In the genomic region with DNA sequence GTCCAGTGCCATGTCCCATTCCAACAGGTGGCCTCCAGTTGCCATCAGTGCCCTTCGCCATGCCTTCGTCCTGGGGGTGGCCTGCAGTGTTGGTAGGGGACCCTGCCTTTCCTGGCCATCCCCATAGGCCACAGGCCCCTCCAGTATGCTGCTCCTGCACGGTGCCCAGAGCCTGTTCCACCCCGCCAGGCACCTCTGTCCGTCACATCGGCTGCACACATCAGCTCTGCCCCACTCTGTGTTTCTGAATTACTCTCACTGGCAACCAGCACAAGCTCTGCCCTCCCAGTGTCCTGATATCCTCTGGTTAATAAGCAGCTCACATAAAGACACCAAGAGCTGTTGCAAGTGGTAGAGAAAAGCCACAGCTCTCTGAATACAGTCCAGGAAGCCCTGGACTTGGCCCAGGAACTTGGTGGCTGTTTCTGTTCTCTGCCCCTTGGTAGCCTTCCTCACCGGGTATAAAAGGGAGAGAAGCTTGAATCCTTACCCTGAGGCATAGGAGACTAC, we compare ENCODE assay signal across 11 cellular contexts. TPM values are rescaled to one million over a fixed set of nuclear protein-coding genes. Genes with fewer than 3 reads are reported as not detected.
DNase-seq lines count a peak whose midpoint lies in the region; ATAC-seq and TF ChIP-seq lines count a peak whose summit lies in the region.
"Had no signal": no experiment of that assay in that cellular context is flagged by ENCODE, and none has a peak within 500 bp of the region (broad histone marks: within the 10 kb centered on the region; RNA-seq: fewer than 3 reads in every experiment).

No MANE protein-coding gene starts in this region.

- no peak overlapping the region for H3K4me3 ChIP-seq in esophagus (ENCODE audit: low read depth in 1 of 2, low read length in 2 of 2)

- no peaks in the 10 kb centered on the region for H3K36me3 ChIP-seq in esophagus (ENCODE audit: control insufficient read depth in 2 of 2, insufficient read depth in 2 of 2, low read length in 1 of 2)

- ATAC-seq in GM21529 (IDR thresholded peaks at IDR 0.05; ENCODE audit: unreplicated experiment) (no peak), GM18868 (IDR thresholded peaks at IDR 0.05; ENCODE audit: unreplicated experiment) (no peak)
- no peak for ATAC-seq in stimulated activated naive CD8-positive, alpha-beta T cell treated with anti-CD3 and anti-CD28 coated beads, Interleukin-15, amount 100 ng/mL, for 72 hours

- DNase-seq in HuH-7.5 (ENCODE audit: low spot score) (peak; percentile 47), mucosa of gallbladder (ENCODE audit: low spot score) (peak; percentile 69), occipital lobe (lab: John Stamatoyannopoulos, UW) (no peak)
- DNase-seq in stimulated activated naive CD8-positive, alpha-beta T cell treated with anti-CD3 and anti-CD28 coated beads, Interleukin-15, amount 100 ng/mL, for 72 hours = no peak
- DNase-seq: central memory CD4-positive, alpha-beta T cell; NCI-H1436; RPMI8226 had no signal

- no peaks in the 10 kb centered on the region for H3K27me3 ChIP-seq in esophagus (ENCODE audit: control insufficient read depth in 1 of 2, insufficient read depth in 2 of 2, low read length in 2 of 2)

- H3K9me3 Mint-ChIP-seq in stimulated activated naive CD8-positive, alpha-beta T cell treated with anti-CD3 and anti-CD28 coated beads, Interleukin-15, amount 100 ng/mL, for 72 hours = no peaks in the 10 kb centered on the region

- no peak overlapping the region for H3K4me3 Mint-ChIP-seq in stimulated activated naive CD8-positive, alpha-beta T cell treated with anti-CD3 and anti-CD28 coated beads, Interleukin-15, amount 100 ng/mL, for 72 hours

- H3K4me1 Mint-ChIP-seq in stimulated activated naive CD8-positive, alpha-beta T cell treated with anti-CD3 and anti-CD28 coated beads, Interleukin-15, amount 100 ng/mL, for 72 hours = no peaks in the 10 kb centered on the region

- peak overlapping the region; percentile 99 for H3K27ac ChIP-seq in 22Rv1
- peak overlapping the region; percentile 62 to 96 for H3K27ac ChIP-seq in esophagus (ENCODE audit: low read depth in 2 of 2, low read length in 1 of 2)

- no peaks in the 10 kb centered on the region for H3K27me3 Mint-ChIP-seq in stimulated activated naive CD8-positive, alpha-beta T cell treated with anti-CD3 and anti-CD28 coated beads, Interleukin-15, amount 100 ng/mL, for 72 hours

- no peaks in the 10 kb centered on the region for H3K9me3 ChIP-seq in esophagus (ENCODE audit: control insufficient read depth in 2 of 2, insufficient read depth in 1 of 2, low read depth in 1 of 2, low read length in 1 of 2)

- no peak overlapping the region for H3K27ac Mint-ChIP-seq in stimulated activated naive CD8-positive, alpha-beta T cell treated with anti-CD3 and anti-CD28 coated beads, Interleukin-15, amount 100 ng/mL, for 72 hours

- H3K4me1 ChIP-seq in esophagus (ENCODE audit: control insufficient read depth in 2 of 2, insufficient read depth in 2 of 2, low read length in 1 of 2) = peaks cover 4 to 23% of the 10 kb centered on the region in 2 donors

- no peak for TF ChIP-seq CTCF in 22Rv1 (IDR thresholded peaks at IDR 0.05)

- 75 to 81% methylated on average over 7 of the region's 7 CpGs for WGBS in esophagus, 2 donors

RNA-seq across cellular contexts. Expression of gene ATP2A2, which starts 31.3 kb away (rescaled TPM):
- polyA plus RNA-seq in esophagus = 100 to 1,000 TPM in 1 of 2 donors, 10 to 100 TPM in 1; 40.7 to 102 TPM
- total RNA-seq in mucosa of gallbladder (248 TPM), occipital lobe (161 TPM)

Comparison
In these comparisons a context has a peak if more than half of its experiments do, and no peak if none do; other contexts are left out.
1. DNase-seq: peak in HuH-7.5 (single experiment) and mucosa of gallbladder (single experiment); none in occipital lobe (single experiment) and stimulated activated naive CD8-positive, alpha-beta T cell treated with anti-CD3 and anti-CD28 coated beads, Interleukin-15, amount 100 ng/mL, for 72 hours (0 of 2).